ENCODE assay signal across 3 cellular contexts in genomic region chr2:39183673-39184072, GRCh38.
A peak's percentile ranks its signal among the peaks of the same experiment; 100 is the strongest.
TF ChIP-seq lines count a peak whose summit lies in the region.

No MANE protein-coding gene starts in this region.

TF ChIP-seq in HepG2, 621 proteins besides CTCF, POLR2A, EP300 and RAD21 (continued from another document and continues in another):
- TF ChIP-seq HNF1A (IDR thresholded peaks at IDR 0.05; ENCODE audit: low read depth) (no peak), HNF1A (CRISPR knock-in tag; IDR thresholded peaks at IDR 0.05; ENCODE audit: borderline replicate concordance) (no peak), REST (IDR thresholded peaks at IDR 0.05; ENCODE audit: borderline replicate concordance in 1 of 2, low read depth in 1 of 2, low read length in 2 of 2) (peak; percentile 36 to 90), MIER2 (CRISPR knock-in tag; IDR thresholded peaks at IDR 0.05) (peak; percentile 91), ZBTB8A (CRISPR knock-in tag; IDR thresholded peaks at IDR 0.05; ENCODE audit: borderline replicate concordance, low read depth) (no peak)
- TF ChIP-seq, protein P1, sequence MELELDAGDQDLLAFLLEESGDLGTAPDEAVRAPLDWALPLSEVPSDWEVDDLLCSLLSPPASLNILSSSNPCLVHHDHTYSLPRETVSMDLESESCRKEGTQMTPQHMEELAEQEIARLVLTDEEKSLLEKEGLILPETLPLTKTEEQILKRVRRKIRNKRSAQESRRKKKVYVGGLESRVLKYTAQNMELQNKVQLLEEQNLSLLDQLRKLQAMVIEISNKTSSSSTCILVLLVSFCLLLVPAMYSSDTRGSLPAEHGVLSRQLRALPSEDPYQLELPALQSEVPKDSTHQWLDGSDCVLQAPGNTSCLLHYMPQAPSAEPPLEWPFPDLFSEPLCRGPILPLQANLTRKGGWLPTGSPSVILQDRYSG (CRISPR knock-in tag; IDR thresholded peaks at IDR 0.05): no peak

TF ChIP-seq in HEK293, 187 proteins besides CTCF, POLR2A, EP300 and RAD21:
- TF ChIP-seq REST (tag by site-specific recombination; IDR thresholded peaks at IDR 0.05): peak; percentile 75
- TF ChIP-seq ZBTB26 (tag by site-specific recombination; optimal IDR thresholded peaks at IDR 0.05): no peak
- TF ChIP-seq ZFP69B (tag by site-specific recombination; IDR thresholded peaks at IDR 0.05): no peak

TF ChIP-seq in GM12878, 131 proteins besides CTCF, POLR2A, EP300 and RAD21:
- peak; percentile 54; the same call in 1 of the 2 replicates for TF ChIP-seq REST (IDR thresholded peaks at IDR 0.05; ENCODE audit: low read depth, low read length)
- no peak for TF ChIP-seq ZZZ3 (IDR thresholded peaks at IDR 0.05; ENCODE audit: control insufficient read depth, insufficient read length, low read depth)
- TF ChIP-seq BRCA1 (IDR thresholded peaks at IDR 0.05; ENCODE audit: low read depth, low read length): no peak
- no peak for TF ChIP-seq JUNB (IDR thresholded peaks at IDR 0.05)
- no peak for TF ChIP-seq NR2C1 (IDR thresholded peaks at IDR 0.05)
